9 cellular contexts compared by ENCODE assay signal in the genomic region with DNA sequence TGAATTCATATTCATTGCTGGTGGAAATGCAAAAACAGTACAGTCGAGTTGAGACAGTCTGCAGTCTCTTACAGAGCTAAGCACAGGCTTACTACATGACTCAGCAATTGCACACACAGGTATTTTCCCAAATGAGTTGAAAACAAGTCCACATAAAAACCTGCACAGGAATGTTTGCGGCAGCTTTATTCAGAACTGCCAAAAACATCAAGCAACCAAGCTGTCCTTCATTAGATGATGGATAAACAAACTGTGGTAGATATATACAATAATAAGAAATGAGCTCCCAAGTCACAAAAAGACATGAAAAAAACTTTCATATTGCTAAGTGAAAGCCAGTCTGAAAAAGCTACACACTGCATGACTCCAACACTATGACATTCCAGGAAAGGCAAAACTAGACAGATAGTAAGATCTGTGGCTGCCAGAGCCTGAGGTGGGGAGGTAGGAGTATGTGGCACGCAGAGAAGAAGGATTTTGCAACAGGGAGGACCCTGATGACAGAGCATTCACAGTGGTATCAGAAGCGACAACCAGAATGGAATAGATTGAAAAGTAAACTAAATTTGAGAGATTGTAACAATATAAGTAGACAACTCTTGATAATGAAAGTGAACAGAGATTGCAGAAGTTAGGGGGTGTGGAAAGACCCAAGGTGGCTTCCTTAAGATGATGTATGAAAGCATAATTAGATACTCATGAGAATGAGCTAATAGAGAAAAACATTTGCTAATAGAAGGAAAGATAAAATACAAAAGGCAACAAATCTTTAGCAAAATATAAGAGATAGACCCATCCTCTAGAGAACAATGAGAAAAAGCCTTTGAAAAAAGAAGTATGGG. TPM values are rescaled to one million over a fixed set of nuclear protein-coding genes. Genes with fewer than 3 reads are reported as not detected.
DNase-seq lines count a peak whose midpoint lies in the region; ATAC-seq and TF ChIP-seq lines count a peak whose summit lies in the region.
"Had no signal": no experiment of that assay in that cellular context is flagged by ENCODE, and none has a peak within 500 bp of the region (broad histone marks: within the 10 kb centered on the region; RNA-seq: fewer than 3 reads in every experiment).

No MANE protein-coding gene starts in this region.

- H3K36me3 ChIP-seq in HUES48 (ENCODE audit: control insufficient read depth, insufficient read depth, low read length), result peaks cover 6% of the 10 kb centered on the region; the same call in 1 of the 2 replicates
- H3K36me3 ChIP-seq in endodermal cell (ENCODE audit: control insufficient read depth, insufficient read depth, low read length), result no peaks in the 10 kb centered on the region
- H3K36me3 ChIP-seq: adrenal gland had no signal

- CTCF ChIA-PET in GM10248 (lab: Yijun Ruan, JAX), result interaction anchor here (1.0 to 2.6 kb wide), 8 partner anchors 10 to 44 kb away, joined by 3 to 13 read pairs (median 5); no protein-coding TSS in a partner anchor

- 66 to 88% methylated on average over 3 to 4 of the region's 4 CpGs for WGBS in endodermal cell (ENCODE audit: insufficient coverage in 1 of 2, insufficient read length in 1 of 2), 2 experiments

- H3K4me1 ChIP-seq in HUES48 (ENCODE audit: control insufficient read depth, insufficient read depth, low read length) (peaks cover 34% of the 10 kb centered on the region), endodermal cell (ENCODE audit: control insufficient read depth, insufficient read depth, low read length) (peaks cover 4% of the 10 kb centered on the region)

- H3K27me3 ChIP-seq in HUES48 (ENCODE audit: control insufficient read depth, insufficient read depth, low read length), result no peaks in the 10 kb centered on the region
- H3K27me3 ChIP-seq in endodermal cell (ENCODE audit: control insufficient read depth, insufficient read depth, low read length, poor library complexity, severe bottlenecking), result no peaks in the 10 kb centered on the region
- H3K27me3 ChIP-seq: adrenal gland had no signal

- ATAC-seq in naive thymus-derived CD8-positive, alpha-beta T cell, result no peak

- H3K36me3 Mint-ChIP-seq in endodermal cell (ENCODE audit: low read depth), result no peaks in the 10 kb centered on the region
- peaks cover 0 to 7% (median 2%) of the 10 kb centered on the region in 3 donors for H3K36me3 Mint-ChIP-seq in naive thymus-derived CD8-positive, alpha-beta T cell

- no peak overlapping the region for H3K4me3 Mint-ChIP-seq in endodermal cell
- no peak overlapping the region for H3K4me3 Mint-ChIP-seq in naive thymus-derived CD8-positive, alpha-beta T cell

- H3K9me3 Mint-ChIP-seq in endodermal cell, result no peaks in the 10 kb centered on the region
- H3K9me3 Mint-ChIP-seq in naive thymus-derived CD8-positive, alpha-beta T cell, result peaks cover 0 to 4% (median 0%) of the 10 kb centered on the region in 9 donors

- H3K9ac ChIP-seq in HUES48 (ENCODE audit: low read depth, low read length), result no peak overlapping the region
- no peak overlapping the region for H3K9ac ChIP-seq in endodermal cell (ENCODE audit: extremely low read depth, low read length, poor library complexity, severe bottlenecking)

- H3K9me3 ChIP-seq in HUES48 (ENCODE audit: control insufficient read depth, insufficient read depth, low read length) (no peaks in the 10 kb centered on the region), endodermal cell (ENCODE audit: control insufficient read depth, low read length) (no peaks in the 10 kb centered on the region)
- H3K9me3 ChIP-seq: adrenal gland had no signal

- no peak overlapping the region for H3K4me3 ChIP-seq in HUES48 (ENCODE audit: low read depth, low read length)
- H3K4me3 ChIP-seq in endodermal cell (ENCODE audit: low read length), result no peak overlapping the region
- H3K4me3 ChIP-seq: adrenal gland had no signal

- TF ChIP-seq CTCF in GM10248 (IDR thresholded peaks at IDR 0.05; ENCODE audit: control extremely low read depth, extremely low read depth, low read depth, missing control alignments), result no peak
- TF ChIP-seq CTCF in endodermal cell (conservative IDR thresholded peaks at IDR 0.05), result no peak

- DNase-seq in GM10248 (ENCODE audit: extremely low spot score), result peak; percentile 14
- DNase-seq in endodermal cell, result no peak
- DNase-seq in pons (ENCODE audit: low spot score), result peak; percentile 11
- no peak for DNase-seq in mesenteric fat pad (ENCODE audit: low spot score)
- no peak for DNase-seq in cerebellum (ENCODE audit: low spot score)
- no peak for DNase-seq in naive thymus-derived CD8-positive, alpha-beta T cell
- DNase-seq in NCI-H748 (lab: John Stamatoyannopoulos, UW; ENCODE audit: unreplicated experiment), result no peak

- H3K27ac ChIP-seq in HUES48 (ENCODE audit: low read depth, low read length) (peak overlapping the region; percentile 22), endodermal cell (ENCODE audit: low read depth, low read length) (peak overlapping the region; percentile 10)
- H3K27ac ChIP-seq: adrenal gland had no signal

- H3K27me3 Mint-ChIP-seq in endodermal cell (ENCODE audit: insufficient read depth), result no peaks in the 10 kb centered on the region
- no peaks in the 10 kb centered on the region for H3K27me3 Mint-ChIP-seq in naive thymus-derived CD8-positive, alpha-beta T cell

- POLR2A ChIA-PET in GM10248 (lab: Yijun Ruan, JAX), result no interaction called here
- POLR2A ChIA-PET in naive thymus-derived CD8-positive, alpha-beta T cell (lab: Charles Lee), result no interaction called here

- H3K27ac Mint-ChIP-seq in endodermal cell, result no peak overlapping the region
- H3K27ac Mint-ChIP-seq in naive thymus-derived CD8-positive, alpha-beta T cell, result no peak overlapping the region

- peaks cover 6% of the 10 kb centered on the region for H3K4me1 Mint-ChIP-seq in endodermal cell
- H3K4me1 Mint-ChIP-seq in naive thymus-derived CD8-positive, alpha-beta T cell, result no peaks in the 10 kb centered on the region

RNA-seq across cellular contexts. Expression of a gene that starts 52.7 kb away (rescaled TPM):
- 100 to 1,000 TPM in 1 of 2 donors, 10 to 100 TPM in 1; 95.9 to 107 TPM for total RNA-seq in endodermal cell
- polyA plus RNA-seq in endodermal cell (2013, experiment 1 of 2), result 104 TPM
- polyA plus RNA-seq in endodermal cell (2013, experiment 2 of 2), result 104 TPM
- 82.0 TPM for total RNA-seq in mesenteric fat pad
- total RNA-seq in cerebellum, result 174 TPM
- 10 to 100 TPM; 33.7 to 37.7 TPM for total RNA-seq in naive thymus-derived CD8-positive, alpha-beta T cell
- 1 to 10 TPM; 4.1 to 9.5 (median 7.5) TPM for polyA plus RNA-seq in naive thymus-derived CD8-positive, alpha-beta T cell

Comparison
In these comparisons a context has a peak if more than half of its experiments do, and no peak if none do; other contexts are left out.
1. DNase-seq: peak in GM10248 (single experiment) and pons (single experiment); none in endodermal cell (single experiment), mesenteric fat pad (single experiment), cerebellum (single experiment), naive thymus-derived CD8-positive, alpha-beta T cell (0 of 10) and NCI-H748 (single experiment).